15 cellular contexts compared by ENCODE assay signal in the genomic region with DNA sequence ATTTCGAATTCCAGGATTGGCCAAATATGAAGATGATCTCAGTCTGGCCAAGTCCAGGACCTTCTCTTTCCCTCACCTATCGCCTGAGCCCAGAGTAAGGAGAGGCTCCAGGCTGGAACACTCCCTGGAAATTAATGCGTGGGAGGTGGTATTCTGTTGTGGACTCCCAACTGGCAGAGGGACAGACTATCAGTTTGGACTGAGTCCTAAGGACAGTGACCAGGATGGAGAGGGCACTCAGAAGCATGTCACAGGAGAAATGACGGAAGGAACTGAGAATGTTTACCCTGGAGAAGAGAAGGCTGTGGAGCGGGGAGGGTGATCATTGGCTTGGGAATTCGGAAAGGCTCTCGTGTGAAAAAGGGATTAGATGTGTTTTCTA.
DNase-seq lines count a peak whose midpoint lies in the region; ATAC-seq, FAIRE-seq and TF ChIP-seq lines count a peak whose summit lies in the region.
"Had no signal": no experiment of that assay in that cellular context is flagged by ENCODE, and none has a peak within 500 bp of the region (broad histone marks: within the 10 kb centered on the region; RNA-seq: fewer than 3 reads in every experiment).

No MANE protein-coding gene starts in this region.

- H3K4me1 ChIP-seq in heart right ventricle (peaks cover 16 to 95% (median 60%) of the 10 kb centered on the region in 9 donors), esophagus muscularis mucosa (peaks cover 64 to 100% (median 97%) of the 10 kb centered on the region in 4 donors), neural progenitor cell (peaks cover 21% of the 10 kb centered on the region)
- H3K4me1 ChIP-seq: colonic mucosa had no signal

- no peaks in the 10 kb centered on the region for H3K27me3 ChIP-seq in heart right ventricle
- no peaks in the 10 kb centered on the region for H3K27me3 ChIP-seq in esophagus muscularis mucosa
- no peaks in the 10 kb centered on the region for H3K27me3 ChIP-seq in neural progenitor cell
- no peaks in the 10 kb centered on the region for H3K27me3 ChIP-seq in WERI-Rb-1 (ENCODE audit: insufficient read depth, low read depth, severe bottlenecking)
- H3K27me3 ChIP-seq: colonic mucosa had no signal

- H4K20me1 ChIP-seq in neural progenitor cell (ENCODE audit: low read depth), result peaks cover 4% of the 10 kb centered on the region

- no peak overlapping the region for H3K9ac ChIP-seq in neural progenitor cell

- H3K4me2 ChIP-seq in neural progenitor cell, result peak overlapping the region; percentile 43

- peaks cover 16% of the 10 kb centered on the region for H3K36me3 Mint-ChIP-seq in neural progenitor cell
- H3K36me3 Mint-ChIP-seq in natural killer cell treated with Interleukin-12 subunit alpha and Interleukin-12 subunit beta and Interleukin-15 and Interleukin-18, amount 100 ng/mL, for 72 hours, result no peaks in the 10 kb centered on the region
- H3K36me3 Mint-ChIP-seq: activated naive CD8-positive, alpha-beta T cell treated with anti-CD3 and anti-CD28 coated beads for 36 hours; T-cell had no signal

- no peak overlapping the region for H3K27ac Mint-ChIP-seq in neural progenitor cell
- no peak overlapping the region for H3K27ac Mint-ChIP-seq in natural killer cell treated with Interleukin-12 subunit alpha and Interleukin-12 subunit beta and Interleukin-15 and Interleukin-18, amount 100 ng/mL, for 72 hours
- H3K27ac Mint-ChIP-seq: activated naive CD8-positive, alpha-beta T cell treated with anti-CD3 and anti-CD28 coated beads for 36 hours; T-cell had no signal

- 51 to 53% methylated on average over 7 of the region's 7 CpGs for WGBS in heart right ventricle, 2 donors
- WGBS in esophagus muscularis mucosa, result 47% methylated on average over 6 of the region's 7 CpGs

- H3K79me2 ChIP-seq in neural progenitor cell (ENCODE audit: low read depth), result no peaks in the 10 kb centered on the region

- H3K4me1 Mint-ChIP-seq in neural progenitor cell, result peaks cover 25% of the 10 kb centered on the region
- H3K4me1 Mint-ChIP-seq in natural killer cell treated with Interleukin-12 subunit alpha and Interleukin-12 subunit beta and Interleukin-15 and Interleukin-18, amount 100 ng/mL, for 72 hours (ENCODE audit: low read depth in 2 of 2), result no peaks in the 10 kb centered on the region
- H3K4me1 Mint-ChIP-seq: activated naive CD8-positive, alpha-beta T cell treated with anti-CD3 and anti-CD28 coated beads for 36 hours; T-cell had no signal

- H3K4me3 ChIP-seq in heart right ventricle, result no peak overlapping the region
- no peak overlapping the region for H3K4me3 ChIP-seq in esophagus muscularis mucosa
- no peak overlapping the region for H3K4me3 ChIP-seq in neural progenitor cell
- no peak overlapping the region for H3K4me3 ChIP-seq in WERI-Rb-1 (ENCODE audit: low read depth, low read length)
- H3K4me3 ChIP-seq: colonic mucosa had no signal

- H3K9me3 ChIP-seq in heart right ventricle (no peaks in the 10 kb centered on the region), esophagus muscularis mucosa (no peaks in the 10 kb centered on the region), neural progenitor cell (ENCODE audit: low read depth) (no peaks in the 10 kb centered on the region), WERI-Rb-1 (ENCODE audit: severe bottlenecking) (no peaks in the 10 kb centered on the region)
- H3K9me3 ChIP-seq: colonic mucosa had no signal

- no peaks in the 10 kb centered on the region for H3K9me3 Mint-ChIP-seq in neural progenitor cell
- H3K9me3 Mint-ChIP-seq in natural killer cell treated with Interleukin-12 subunit alpha and Interleukin-12 subunit beta and Interleukin-15 and Interleukin-18, amount 100 ng/mL, for 72 hours, result no peaks in the 10 kb centered on the region
- H3K9me3 Mint-ChIP-seq: activated naive CD8-positive, alpha-beta T cell treated with anti-CD3 and anti-CD28 coated beads for 36 hours; T-cell had no signal

- H3K27ac ChIP-seq in heart right ventricle (peak overlapping the region in 9 of 10 donors; percentile 17 to 83 (median 70)), esophagus muscularis mucosa (replicated peaks in 1 of 4) (peak overlapping the region; percentile 83 to 89 (median 86)), neural progenitor cell (no peak overlapping the region), WERI-Rb-1 (no peak overlapping the region)
- H3K27ac ChIP-seq: colonic mucosa had no signal

- peaks cover 3% of the 10 kb centered on the region for H3K27me3 Mint-ChIP-seq in neural progenitor cell (ENCODE audit: insufficient read depth, low read depth)
- peaks cover 0 to 2% of the 10 kb centered on the region in 2 donors for H3K27me3 Mint-ChIP-seq in natural killer cell treated with Interleukin-12 subunit alpha and Interleukin-12 subunit beta and Interleukin-15 and Interleukin-18, amount 100 ng/mL, for 72 hours

- no peak overlapping the region for H3K4me3 Mint-ChIP-seq in neural progenitor cell
- H3K4me3 Mint-ChIP-seq in natural killer cell treated with Interleukin-12 subunit alpha and Interleukin-12 subunit beta and Interleukin-15 and Interleukin-18, amount 100 ng/mL, for 72 hours, result no peak overlapping the region
- H3K4me3 Mint-ChIP-seq: activated naive CD8-positive, alpha-beta T cell treated with anti-CD3 and anti-CD28 coated beads for 36 hours; T-cell had no signal

- H3F3A ChIP-seq in neural progenitor cell (ENCODE audit: low read depth), result peaks cover 11% of the 10 kb centered on the region

- no peak for FAIRE-seq in urothelium cell line (lab: Jason Lieb, UNC)

- intact Hi-C loops in heart right ventricle (cut with DNase I) (loop anchor here in 3 of 10 donors (5.0 kb wide), 3 partner anchors 35 to 50 kb away; no protein-coding TSS in a partner anchor), left ventricle myocardium superior (cut with micrococcal nuclease) (no loop called here), esophagus muscularis mucosa (cut with DNase I) (no loop called here)

- TF ChIP-seq CTCF in heart right ventricle (IDR thresholded peaks at IDR 0.05) (no peak), esophagus muscularis mucosa (IDR thresholded peaks at IDR 0.05) (no peak), neural progenitor cell (IDR thresholded peaks at IDR 0.05) (no peak), WERI-Rb-1 (IDR thresholded peaks at IDR 0.05; ENCODE audit: low read depth, low read length) (no peak)

- TF ChIP-seq EP300 in esophagus muscularis mucosa (IDR thresholded peaks at IDR 0.05), result no peak

- no peak overlapping the region for H2AFZ ChIP-seq in neural progenitor cell (replicated peaks)

- DNase-seq in heart right ventricle (no peak), left ventricle myocardium superior (no peak), esophagus muscularis mucosa (ENCODE audit: extremely low spot score) (no peak), neural progenitor cell (ENCODE audit: low spot score) (no peak), urothelium cell line (ENCODE audit: low spot score) (peak; percentile 10), WERI-Rb-1 (no peak), iPS-NIHi7 (ENCODE audit: extremely low spot score) (no peak)
- DNase-seq in natural killer cell treated with Interleukin-12 subunit alpha and Interleukin-12 subunit beta and Interleukin-15 and Interleukin-18, amount 100 ng/mL, for 72 hours (ENCODE audit: low spot score), result no peak
- DNase-seq: activated CD8-positive, alpha-beta memory T cell treated with anti-CD3 and anti-CD28 coated beads, Interleukin-2, amount 50 U/mL, for 4 hours; activated naive CD8-positive, alpha-beta T cell treated with anti-CD3 and anti-CD28 coated beads for 36 hours; colonic mucosa; GDM1; NCI-H510A; stimulated activated naive CD4-positive, alpha-beta T cell treated with Interleukin-2 at 50 U/mL for 16 hours; T-cell had no signal

- H3K36me3 ChIP-seq in heart right ventricle (peaks cover 0 to 13% (median 0%) of the 10 kb centered on the region in 9 donors), esophagus muscularis mucosa (no peaks in the 10 kb centered on the region), neural progenitor cell (no peaks in the 10 kb centered on the region), WERI-Rb-1 (no peaks in the 10 kb centered on the region; the same call in 1 of the 2 replicates)
- H3K36me3 ChIP-seq: colonic mucosa had no signal

- no peak for TF ChIP-seq POLR2A in esophagus muscularis mucosa (IDR thresholded peaks at IDR 0.05; ENCODE audit: low read depth)

- ATAC-seq in heart right ventricle, result peak in 4 of 8 donors; percentile 13 to 22 (median 14)
- ATAC-seq in left ventricle myocardium superior, result no peak
- ATAC-seq in natural killer cell treated with Interleukin-12 subunit alpha and Interleukin-12 subunit beta and Interleukin-15 and Interleukin-18, amount 100 ng/mL, for 72 hours, result no peak
- ATAC-seq: T-cell had no signal

Comparison
In these comparisons a context has a peak if more than half of its experiments do, and no peak if none do; other contexts are left out.
1. H3K27ac ChIP-seq: peak in heart right ventricle (9 of 10) and esophagus muscularis mucosa (4 of 4); none in neural progenitor cell (single experiment) and WERI-Rb-1 (single experiment).